34 cellular contexts compared by ENCODE assay signal in genomic region chr15:65451989-65452388, GRCh38. TPM values are rescaled to one million over a fixed set of nuclear protein-coding genes. Genes with fewer than 3 reads are reported as not detected.
"Had no signal": no experiment of that assay in that cellular context is flagged by ENCODE, and none has a peak within 500 bp of the region (broad histone marks: within the 10 kb centered on the region; RNA-seq: fewer than 3 reads in every experiment).

No MANE protein-coding gene starts in this region.

- H3K4me3 ChIP-seq: adrenal gland, ascending aorta, coronary artery, dorsolateral prefrontal cortex, heart left ventricle had no signal

- H3K27ac ChIP-seq: adrenal gland, ascending aorta, brain microvascular endothelial cell, coronary artery, heart left ventricle, WERI-Rb-1 had no signal

- H3K4me3 Mint-ChIP-seq: activated B cell treated with CpG ODN at 0.5 μM for 24 hours; activated CD4-positive, alpha-beta memory T cell treated with anti-CD3 and anti-CD28 coated beads for 36 hours; activated CD4-positive, alpha-beta T cell treated with anti-CD3 and anti-CD28 coated beads, Interleukin-2, amount 10 ng/mL, durations not matched to agents 24 days and 14 days; activated CD8-positive, alpha-beta memory T cell treated with anti-CD3 and anti-CD28 coated beads, Interleukin-2, amount 10 ng/mL, durations not matched to agents 7 days and 5 days; activated CD8-positive, alpha-beta T cell treated with anti-CD3 and anti-CD28 coated beads, Interleukin-2, amount 10 ng/mL, durations not matched to agents 7 days and 5 days; activated naive CD4-positive, alpha-beta T cell treated with anti-CD3 and anti-CD28 coated beads for 36 hours; activated naive CD4-positive, alpha-beta T cell treated with anti-CD3 and anti-CD28 coated beads, Interleukin-2, amount 50 U/mL, for 24 hours; activated naive CD8-positive, alpha-beta T cell treated with anti-CD3 and anti-CD28 coated beads for 36 hours; activated naive CD8-positive, alpha-beta T cell treated with anti-CD3 and anti-CD28 coated beads, Interleukin-2, amount 50 U/mL, for 24 hours; activated T-helper 1 cell treated with anti-CD3 and anti-CD28 coated beads, Interleukin-12 subunit alpha, Interleukin-12 subunit beta, Interleukin-2, Interleukin-4 antibody, amounts not matched to agents 30 ng/mL and 10 ng/mL and 1 ng/mL, durations not matched to agents 14 hours and 24 hours and 36 hours; central memory CD8-positive, alpha-beta T cell; dendritic cell treated with granulocyte-macrophage colony-stimulating factor and Interleukin-4, amounts not matched to agents 40 ng/mL and 50 ng/mL, for 4 days; endodermal cell; T-helper 17 cell; T-helper 2 cell treated with Interferon-gamma antibody and Interleukin-4, amounts not matched to agents 5 μg/mL and 100 μg/mL, for 36 hours had no signal

- H3K27me3 ChIP-seq: adrenal gland, ascending aorta, brain microvascular endothelial cell, dorsolateral prefrontal cortex, heart left ventricle had no signal

- H3K4me1 Mint-ChIP-seq: activated CD4-positive, alpha-beta T cell treated with anti-CD3 and anti-CD28 coated beads, Interleukin-2, amount 10 ng/mL, durations not matched to agents 24 days and 14 days; activated CD8-positive, alpha-beta memory T cell treated with anti-CD3 and anti-CD28 coated beads, Interleukin-2, amount 10 ng/mL, durations not matched to agents 7 days and 5 days; activated naive CD4-positive, alpha-beta T cell treated with anti-CD3 and anti-CD28 coated beads, Interleukin-2, amount 50 U/mL, for 24 hours; activated naive CD8-positive, alpha-beta T cell treated with anti-CD3 and anti-CD28 coated beads for 36 hours; activated naive CD8-positive, alpha-beta T cell treated with anti-CD3 and anti-CD28 coated beads, Interleukin-2, amount 50 U/mL, for 24 hours; endodermal cell had no signal

- DNase-seq: activated B cell treated with CpG ODN at 0.5 μM for 24 hours; activated CD4-positive, alpha-beta memory T cell treated with anti-CD3 and anti-CD28 coated beads for 36 hours; activated CD4-positive, alpha-beta T cell treated with anti-CD3 and anti-CD28 coated beads, Interleukin-2, amount 10 ng/mL, durations not matched to agents 24 days and 14 days; activated CD8-positive, alpha-beta memory T cell treated with anti-CD3 and anti-CD28 coated beads, Interleukin-2, amount 10 ng/mL, durations not matched to agents 7 days and 5 days; activated CD8-positive, alpha-beta memory T cell treated with anti-CD3 and anti-CD28 coated beads, Interleukin-2, amount 50 U/mL, for 4 hours; activated CD8-positive, alpha-beta T cell treated with anti-CD3 and anti-CD28 coated beads, Interleukin-2, amount 10 ng/mL, durations not matched to agents 7 days and 5 days; activated effector memory CD4-positive, alpha-beta T cell treated with anti-CD3 and anti-CD28 coated beads, Interleukin-2, amount 50 U/mL, for 16 hours; activated naive CD4-positive, alpha-beta T cell treated with anti-CD3 and anti-CD28 coated beads for 36 hours; activated naive CD8-positive, alpha-beta T cell treated with anti-CD3 and anti-CD28 coated beads for 36 hours; activated naive CD8-positive, alpha-beta T cell treated with anti-CD3 and anti-CD28 coated beads, Interleukin-2, amount 50 U/mL, for 24 hours; activated T-cell treated with anti-CD3 and anti-CD28 coated beads, Interleukin-2, amount 50 U/mL, for 1 hour; activated T-cell treated with anti-CD3 and anti-CD28 coated beads, Interleukin-2, amount 50 U/mL, for 48 hours; adrenal gland; brain microvascular endothelial cell; dorsolateral prefrontal cortex; effector memory CD4-positive, alpha-beta T cell; endodermal cell; foreskin fibroblast; glutamatergic neuron; heart left ventricle; T-helper 1 cell; T-helper 17 cell; T1000; WERI-Rb-1 had no signal

- H3K4me1 ChIP-seq: adrenal gland, ascending aorta, heart left ventricle had no signal

- H3K27me3 Mint-ChIP-seq: activated B cell treated with CpG ODN at 0.5 μM for 24 hours; activated CD4-positive, alpha-beta memory T cell treated with anti-CD3 and anti-CD28 coated beads for 36 hours; activated CD4-positive, alpha-beta T cell treated with anti-CD3 and anti-CD28 coated beads, Interleukin-2, amount 10 ng/mL, durations not matched to agents 24 days and 14 days; activated CD8-positive, alpha-beta memory T cell treated with anti-CD3 and anti-CD28 coated beads, Interleukin-2, amount 10 ng/mL, durations not matched to agents 7 days and 5 days; activated naive CD4-positive, alpha-beta T cell treated with anti-CD3 and anti-CD28 coated beads, Interleukin-2, amount 50 U/mL, for 24 hours; activated naive CD8-positive, alpha-beta T cell treated with anti-CD3 and anti-CD28 coated beads for 36 hours; activated naive CD8-positive, alpha-beta T cell treated with anti-CD3 and anti-CD28 coated beads, Interleukin-2, amount 50 U/mL, for 24 hours; central memory CD8-positive, alpha-beta T cell; dendritic cell treated with granulocyte-macrophage colony-stimulating factor and Interleukin-4, amounts not matched to agents 40 ng/mL and 50 ng/mL, for 4 days; T-helper 17 cell had no signal

- ATAC-seq: activated CD4-positive, CD25-positive, alpha-beta regulatory T cell treated with anti-CD3 and anti-CD28 coated beads, Interleukin-2, amount 50 U/mL, for 24 hours; activated CD8-positive, alpha-beta memory T cell treated with anti-CD3 and anti-CD28 coated beads, Interleukin-2, amount 10 ng/mL, durations not matched to agents 7 days and 5 days; activated CD8-positive, alpha-beta T cell treated with anti-CD3 and anti-CD28 coated beads, Interleukin-2, amount 10 ng/mL, durations not matched to agents 7 days and 5 days; activated naive CD8-positive, alpha-beta T cell treated with anti-CD3 and anti-CD28 coated beads, Interleukin-2, amount 50 U/mL, for 24 hours; esophagus mucosa; heart left ventricle; T-helper 17 cell had no signal

- H3K27ac Mint-ChIP-seq: activated B cell treated with CpG ODN at 0.5 μM for 24 hours; activated CD4-positive, alpha-beta memory T cell treated with anti-CD3 and anti-CD28 coated beads for 36 hours; activated CD4-positive, alpha-beta T cell treated with anti-CD3 and anti-CD28 coated beads, Interleukin-2, amount 10 ng/mL, durations not matched to agents 24 days and 14 days; activated CD8-positive, alpha-beta memory T cell treated with anti-CD3 and anti-CD28 coated beads, Interleukin-2, amount 10 ng/mL, durations not matched to agents 7 days and 5 days; activated CD8-positive, alpha-beta T cell treated with anti-CD3 and anti-CD28 coated beads, Interleukin-2, amount 10 ng/mL, durations not matched to agents 7 days and 5 days; activated naive CD4-positive, alpha-beta T cell treated with anti-CD3 and anti-CD28 coated beads for 36 hours; activated naive CD4-positive, alpha-beta T cell treated with anti-CD3 and anti-CD28 coated beads, Interleukin-2, amount 50 U/mL, for 24 hours; activated naive CD8-positive, alpha-beta T cell treated with anti-CD3 and anti-CD28 coated beads for 36 hours; activated naive CD8-positive, alpha-beta T cell treated with anti-CD3 and anti-CD28 coated beads, Interleukin-2, amount 50 U/mL, for 24 hours; activated T-helper 1 cell treated with anti-CD3 and anti-CD28 coated beads, Interleukin-12 subunit alpha, Interleukin-12 subunit beta, Interleukin-2, Interleukin-4 antibody, amounts not matched to agents 30 ng/mL and 10 ng/mL and 1 ng/mL, durations not matched to agents 14 hours and 24 hours and 36 hours; activated T-helper 2 cell treated with anti-CD3 and anti-CD28 coated beads, Interferon-gamma antibody, Interleukin-2, Interleukin-4, amounts not matched to agents 10 μg/mL and 5 μg/mL and 100 μg/mL, durations not matched to agents 14 hours and 24 hours and 36 hours; dendritic cell treated with granulocyte-macrophage colony-stimulating factor and Interleukin-4, amounts not matched to agents 40 ng/mL and 50 ng/mL, for 4 days; endodermal cell; T-helper 17 cell; T-helper 2 cell treated with Interferon-gamma antibody and Interleukin-4, amounts not matched to agents 5 μg/mL and 100 μg/mL, for 36 hours had no signal

- H3K9me3 Mint-ChIP-seq: activated B cell treated with CpG ODN at 0.5 μM for 24 hours; activated CD4-positive, alpha-beta memory T cell treated with anti-CD3 and anti-CD28 coated beads for 36 hours; activated CD4-positive, alpha-beta T cell treated with anti-CD3 and anti-CD28 coated beads, Interleukin-2, amount 10 ng/mL, durations not matched to agents 24 days and 14 days; activated naive CD4-positive, alpha-beta T cell treated with anti-CD3 and anti-CD28 coated beads for 36 hours; activated naive CD4-positive, alpha-beta T cell treated with anti-CD3 and anti-CD28 coated beads, Interleukin-2, amount 50 U/mL, for 24 hours; activated naive CD8-positive, alpha-beta T cell treated with anti-CD3 and anti-CD28 coated beads for 36 hours; activated naive CD8-positive, alpha-beta T cell treated with anti-CD3 and anti-CD28 coated beads, Interleukin-2, amount 50 U/mL, for 24 hours; activated T-helper 1 cell treated with anti-CD3 and anti-CD28 coated beads, Interleukin-12 subunit alpha, Interleukin-12 subunit beta, Interleukin-2, Interleukin-4 antibody, amounts not matched to agents 30 ng/mL and 10 ng/mL and 1 ng/mL, durations not matched to agents 14 hours and 24 hours and 36 hours; activated T-helper 2 cell treated with anti-CD3 and anti-CD28 coated beads, Interferon-gamma antibody, Interleukin-2, Interleukin-4, amounts not matched to agents 10 μg/mL and 5 μg/mL and 100 μg/mL, durations not matched to agents 14 hours and 24 hours and 36 hours; central memory CD8-positive, alpha-beta T cell; dendritic cell treated with granulocyte-macrophage colony-stimulating factor and Interleukin-4, amounts not matched to agents 40 ng/mL and 50 ng/mL, for 4 days; endodermal cell; T-helper 2 cell treated with Interferon-gamma antibody and Interleukin-4, amounts not matched to agents 5 μg/mL and 100 μg/mL, for 36 hours had no signal

- H3K9me3 ChIP-seq: adrenal gland, ascending aorta, heart left ventricle had no signal

RNA-seq across cellular contexts. Expression of gene IGDCC4, which starts 29.2 kb away (rescaled TPM):
- total RNA-seq: activated B cell treated with CpG ODN at 0.5 μM for 24 hours had no signal
